In genomic region chr12:57011438-57012424, GRCh38 we compare ENCODE assay signal across 12 cellular contexts. TPM values are rescaled to one million over a fixed set of nuclear protein-coding genes. Genes with fewer than 3 reads are reported as not detected.
DNase-seq lines count a peak whose midpoint lies in the region; ATAC-seq, FAIRE-seq and TF ChIP-seq lines count a peak whose summit lies in the region.
"Had no signal": no experiment of that assay in that cellular context is flagged by ENCODE, and none has a peak within 500 bp of the region (broad histone marks: within the 10 kb centered on the region; RNA-seq: fewer than 3 reads in every experiment).

No MANE protein-coding gene starts in this region.

- H2AFZ ChIP-seq in GM23338, result peak overlapping the region; percentile 47; the same call in 1 of the 2 replicates
- H2AFZ ChIP-seq in osteoblast (ENCODE audit: low read length), result peak overlapping the region; percentile 21

- no peaks in the 10 kb centered on the region for H3K9me2 ChIP-seq in GM23338 (ENCODE audit: insufficient read depth)

- H3K4me1 ChIP-seq in GM23338 (ENCODE audit: insufficient read depth), result peaks cover 48% of the 10 kb centered on the region
- peaks cover 17% of the 10 kb centered on the region for H3K4me1 ChIP-seq in osteoblast (ENCODE audit: insufficient read depth, low read length)

- H3K27ac ChIP-seq in GM23338 (ENCODE audit: low read depth), result no peak overlapping the region
- no peak overlapping the region for H3K27ac ChIP-seq in osteoblast (ENCODE audit: low read depth, low read length)

- DNase-seq in activated CD4-positive, alpha-beta T cell treated with anti-CD3 and anti-CD28 coated beads for 36 hours, result peak; percentile 51
- no peak for DNase-seq in activated CD4-positive, alpha-beta T cell treated with anti-CD3 and anti-CD28 coated beads for 4 hours
- DNase-seq in GM23338 (ENCODE audit: low spot score), result no peak
- no peak for DNase-seq in T-helper 17 cell
- no peak for DNase-seq in osteoblast (ENCODE audit: insufficient read length, low spot score, missing footprints)
- no peak for DNase-seq in urothelium cell line (ENCODE audit: low spot score)
- DNase-seq in NCI-H510A (lab: John Stamatoyannopoulos, UW), result no peak
- DNase-seq: kidney had no signal

- CTCF ChIA-PET in activated CD4-positive, alpha-beta T cell treated with anti-CD3 and anti-CD28 coated beads for 36 hours (lab: Charles Lee), result interaction anchor here (0.6 to 4.0 kb wide), 19 partner anchors 8 to 442 kb away, joined by 3 to 24 read pairs (median 5); partner anchors contain the start of genes NEMP1 and STAT6

- no peaks in the 10 kb centered on the region for H3K36me3 ChIP-seq in GM23338 (ENCODE audit: insufficient read depth)
- H3K36me3 ChIP-seq in osteoblast (ENCODE audit: insufficient read depth, low read length), result no peaks in the 10 kb centered on the region

- H3K36me3 Mint-ChIP-seq in activated CD4-positive, alpha-beta T cell treated with anti-CD3 and anti-CD28 coated beads for 36 hours (ENCODE audit: low read depth), result no peaks in the 10 kb centered on the region
- H3K36me3 Mint-ChIP-seq in GM23338 (ENCODE audit: low read depth) (peaks cover 3% of the 10 kb centered on the region; the same call in 1 of the 3 replicates), T-helper 17 cell (ENCODE audit: low read depth) (peaks cover 4% of the 10 kb centered on the region)

- H3K4me2 ChIP-seq in GM23338, result 0 out of 2 replicates have a peak overlapping the region, but pooled peaks have one; percentile 23
- peak overlapping the region; percentile 22 for H3K4me2 ChIP-seq in osteoblast (ENCODE audit: insufficient read depth, low read length)

- H3K4me3 ChIP-seq in GM23338 (no peak overlapping the region), osteoblast (ENCODE audit: insufficient read depth, low read length) (no peak overlapping the region)

- H3K27me3 ChIP-seq in GM23338 (ENCODE audit: insufficient read depth), result no peaks in the 10 kb centered on the region
- H3K27me3 ChIP-seq in osteoblast (ENCODE audit: insufficient read depth, low read length), result peaks cover 31% of the 10 kb centered on the region

- peak overlapping the region; percentile 24 for H3K4me3 Mint-ChIP-seq in activated CD4-positive, alpha-beta T cell treated with anti-CD3 and anti-CD28 coated beads for 36 hours
- no peak overlapping the region for H3K4me3 Mint-ChIP-seq in GM23338
- H3K4me3 Mint-ChIP-seq in T-helper 17 cell, result peak overlapping the region; percentile 72

- H4K20me1 ChIP-seq in GM23338 (replicated peaks; ENCODE audit: insufficient read depth), result no peaks in the 10 kb centered on the region
- H4K20me1 ChIP-seq in osteoblast (ENCODE audit: insufficient read depth, low read length), result no peaks in the 10 kb centered on the region

- no peak for TF ChIP-seq CTCF in GM23338 (conservative IDR thresholded peaks at IDR 0.05; ENCODE audit: low read depth in 2 of 2)
- no peak for TF ChIP-seq CTCF in osteoblast (IDR thresholded peaks at IDR 0.05; ENCODE audit: extremely low read depth, low read depth, low read length)

- ATAC-seq in activated CD4-positive, alpha-beta T cell treated with anti-CD3 and anti-CD28 coated beads for 36 hours, result peak; percentile 75
- ATAC-seq in GM23338 (no peak), T-helper 17 cell (peak; percentile 76), GM19455 (IDR thresholded peaks at IDR 0.05; ENCODE audit: unreplicated experiment) (no peak)

- H3F3A ChIP-seq in GM23338 (replicated peaks; ENCODE audit: low read depth), result peaks cover 7% of the 10 kb centered on the region; the same call in 1 of the 2 replicates

- peak overlapping the region; percentile 61 for H3K27ac Mint-ChIP-seq in activated CD4-positive, alpha-beta T cell treated with anti-CD3 and anti-CD28 coated beads for 36 hours
- H3K27ac Mint-ChIP-seq in GM23338, result no peak overlapping the region; the same call in 1 of the 2 replicates
- peak overlapping the region; percentile 79 for H3K27ac Mint-ChIP-seq in T-helper 17 cell

- H3K27me3 Mint-ChIP-seq in activated CD4-positive, alpha-beta T cell treated with anti-CD3 and anti-CD28 coated beads for 36 hours, result no peaks in the 10 kb centered on the region
- H3K27me3 Mint-ChIP-seq in GM23338 (ENCODE audit: insufficient read depth, low read depth, poor library complexity) (peaks cover 5% of the 10 kb centered on the region), T-helper 17 cell (peaks cover 22% of the 10 kb centered on the region)

- POLR2A ChIA-PET in activated CD4-positive, alpha-beta T cell treated with anti-CD3 and anti-CD28 coated beads for 36 hours (lab: Charles Lee), result interaction anchor here (0.7 kb wide), 1 partner anchor 365 kb away, joined by 3 read pairs; no protein-coding TSS in a partner anchor

- no peaks in the 10 kb centered on the region for H3K9me3 Mint-ChIP-seq in activated CD4-positive, alpha-beta T cell treated with anti-CD3 and anti-CD28 coated beads for 36 hours (ENCODE audit: low read depth)
- H3K9me3 Mint-ChIP-seq in GM23338, result no peaks in the 10 kb centered on the region

- intact Hi-C loops in activated CD4-positive, alpha-beta T cell treated with anti-CD3 and anti-CD28 coated beads for 36 hours (cut with DNase I, micrococcal nuclease), result loop anchor here in 1 of 2 experiments (1.0 kb wide), 1 partner anchor 36 kb away; no protein-coding TSS in a partner anchor

- FAIRE-seq in urothelium cell line (lab: Jason Lieb, UNC), result no peak
- FAIRE-seq: colon, kidney had no signal

- H3K79me2 ChIP-seq in GM23338 (replicated peaks; ENCODE audit: insufficient read depth) (no peaks in the 10 kb centered on the region), osteoblast (ENCODE audit: insufficient read depth, low read length) (no peaks in the 10 kb centered on the region)

- H3K4me1 Mint-ChIP-seq in activated CD4-positive, alpha-beta T cell treated with anti-CD3 and anti-CD28 coated beads for 36 hours, result peaks cover 52% of the 10 kb centered on the region
- peaks cover 62% of the 10 kb centered on the region for H3K4me1 Mint-ChIP-seq in GM23338
- peaks cover 26% of the 10 kb centered on the region for H3K4me1 Mint-ChIP-seq in T-helper 17 cell

- no peaks in the 10 kb centered on the region for H3K9me3 ChIP-seq in T-helper 17 cell (ENCODE audit: control insufficient read depth, low read length, poor library complexity, severe bottlenecking)
- H3K9me3 ChIP-seq in osteoblast (ENCODE audit: low read depth, low read length), result no peaks in the 10 kb centered on the region

TF ChIP-seq in GM23338, 12 proteins besides CTCF, POLR2A, EP300 and RAD21 (continues in another document):
- TF ChIP-seq POLR2AphosphoS5 (IDR thresholded peaks at IDR 0.05; ENCODE audit: low read depth), result no peak
- no peak for TF ChIP-seq NANOG (IDR thresholded peaks at IDR 0.05; ENCODE audit: borderline replicate concordance)
- no peak for TF ChIP-seq ZNF114 (CRISPR knock-in tag; IDR thresholded peaks at IDR 0.05)
- TF ChIP-seq ETS1 (IDR thresholded peaks at IDR 0.05), result no peak

RNA-seq across cellular contexts. Expression of gene TAC3, which starts 4.6 kb away (rescaled TPM):
- total RNA-seq in activated CD4-positive, alpha-beta T cell treated with anti-CD3 and anti-CD28 coated beads for 36 hours, result under 1 TPM; 0.37 to 0.63 TPM
- 11.9 and 22.0 TPM in 2 replicates for total RNA-seq in GM23338 (2014; rRNA removed; shearing (Covaris generic))
- polyA plus RNA-seq in GM23338 (2016; fragmentation: Nextera tagmentation; extraction: Ambion mirVana), result 35.1 and 37.5 TPM in 2 replicates
- total RNA-seq in T-helper 17 cell (not detected), osteoblast (not detected in 2 replicates)
- total RNA-seq: A673, kidney, subcutaneous adipose tissue had no signal

RNA-seq across cellular contexts. Expression of gene ZBTB39, which starts 5.4 kb away (rescaled TPM):
- 1 to 10 TPM; 6.4 to 6.6 TPM for total RNA-seq in activated CD4-positive, alpha-beta T cell treated with anti-CD3 and anti-CD28 coated beads for 36 hours
- total RNA-seq in GM23338 (2014; rRNA removed; shearing (Covaris generic)), result 24.1 and 26.7 TPM in 2 replicates
- polyA plus RNA-seq in GM23338 (2016; fragmentation: Nextera tagmentation; extraction: Ambion mirVana), result 5.5 and 6.6 TPM in 2 replicates
- 10 to 100 TPM in 1 of 2 donors, 1 to 10 TPM in 1; 7.0 to 10.8 TPM for total RNA-seq in T-helper 17 cell
- 4.4 and 4.7 TPM in 2 replicates for total RNA-seq in osteoblast

RNA-seq across cellular contexts. Expression of gene MYO1A, which starts 38.2 kb away (rescaled TPM):
- total RNA-seq in activated CD4-positive, alpha-beta T cell treated with anti-CD3 and anti-CD28 coated beads for 36 hours, result 1 to 10 TPM; 2.4 to 2.6 TPM
- not detected in 2 replicates for total RNA-seq in GM23338 (2014; rRNA removed; shearing (Covaris generic))
- not detected in 2 replicates for polyA plus RNA-seq in GM23338 (2016; fragmentation: Nextera tagmentation; extraction: Ambion mirVana)
- total RNA-seq in T-helper 17 cell (under 1 TPM in 1 of 2 donors, not detected in 1; 0.70 TPM), osteoblast (under 0.01 TPM in 1 of 2 replicates, not detected in the other)

RNA-seq across cellular contexts. Expression of gene RDH16, which starts 54.3 kb away (rescaled TPM):
- total RNA-seq in activated CD4-positive, alpha-beta T cell treated with anti-CD3 and anti-CD28 coated beads for 36 hours, result under 1 TPM; 0.18 to 0.32 TPM
- 0.62 and 0.66 TPM in 2 replicates for total RNA-seq in GM23338 (2014; rRNA removed; shearing (Covaris generic))
- polyA plus RNA-seq in GM23338 (2016; fragmentation: Nextera tagmentation; extraction: Ambion mirVana), result 0.28 and 0.52 TPM in 2 replicates
- total RNA-seq in T-helper 17 cell (under 1 TPM; 0.40 to 0.81 TPM), osteoblast (under 0.01 TPM in 2 replicates)

Comparison
In these comparisons a context has a peak if more than half of its experiments do, and no peak if none do; other contexts are left out.
1. ATAC-seq: peak in activated CD4-positive, alpha-beta T cell treated with anti-CD3 and anti-CD28 coated beads for 36 hours (single experiment) and T-helper 17 cell (single experiment); none in GM23338 (single experiment) and GM19455 (single experiment).